In genomic region chr3:177185035-177185574, GRCh38 we compare ENCODE assay signal across 10 cellular contexts. TPM values are rescaled to one million over a fixed set of nuclear protein-coding genes. Genes with fewer than 3 reads are reported as not detected.
DNase-seq lines count a peak whose midpoint lies in the region; ATAC-seq, FAIRE-seq and TF ChIP-seq lines count a peak whose summit lies in the region.
"Had no signal": no experiment of that assay in that cellular context is flagged by ENCODE, and none has a peak within 500 bp of the region (broad histone marks: within the 10 kb centered on the region; RNA-seq: fewer than 3 reads in every experiment).

No MANE protein-coding gene starts in this region.

- peak overlapping the region; percentile 1 for H3K27ac Mint-ChIP-seq in mesothelial cell of epicardium

- no peak for FAIRE-seq in HTR-8/SVneo (lab: Jason Lieb, UNC)
- FAIRE-seq: kidney had no signal

- TF ChIP-seq CTCF in mesothelial cell of epicardium (IDR thresholded peaks at IDR 0.05; ENCODE audit: unreplicated experiment): no peak

- H3K9me3 Mint-ChIP-seq in mesothelial cell of epicardium: no peaks in the 10 kb centered on the region
- H3K9me3 Mint-ChIP-seq: IgD-negative memory B cell had no signal

- no peaks in the 10 kb centered on the region for H3K27me3 Mint-ChIP-seq in mesothelial cell of epicardium (ENCODE audit: low read depth)
- H3K27me3 Mint-ChIP-seq: IgD-negative memory B cell had no signal

- DNase-seq in mesothelial cell of epicardium (ENCODE audit: low spot score in 2 of 2, unreplicated experiment in 2 of 2) (no peak), left lobe of liver (ENCODE audit: low spot score) (no peak), HTR-8/SVneo (ENCODE audit: insufficient read length, low spot score) (no peak)
- DNase-seq: effector CD8-positive, alpha-beta T cell; kidney had no signal

- ATAC-seq in GM18870 (IDR thresholded peaks at IDR 0.05; ENCODE audit: unreplicated experiment): peak; percentile 35
- ATAC-seq in GM21723 (IDR thresholded peaks at IDR 0.05; ENCODE audit: unreplicated experiment): peak; percentile 31
- ATAC-seq in HG03469 (IDR thresholded peaks at IDR 0.05; ENCODE audit: unreplicated experiment): peak; percentile 17
- ATAC-seq in HG03097 (IDR thresholded peaks at IDR 0.05; ENCODE audit: low FRiP score, unreplicated experiment): no peak
- no peak for ATAC-seq in left lobe of liver

- no peak overlapping the region for H3K4me3 Mint-ChIP-seq in mesothelial cell of epicardium

- peaks cover 7% of the 10 kb centered on the region for H3K36me3 Mint-ChIP-seq in mesothelial cell of epicardium

- peaks cover 17% of the 10 kb centered on the region for H3K4me1 Mint-ChIP-seq in mesothelial cell of epicardium

RNA-seq across cellular contexts. Expression of gene TBL1XR1, which starts 12.2 kb away (rescaled TPM):
- 226 to 243 TPM (median 239 TPM) in 3 replicates for total RNA-seq in mesothelial cell of epicardium
- total RNA-seq in left lobe of liver: 57.1 TPM

Comparison
In these comparisons a context has a peak if more than half of its experiments do, and no peak if none do; other contexts are left out.
1. ATAC-seq: peak in GM18870 (single experiment), GM21723 (single experiment) and HG03469 (single experiment); none in HG03097 (single experiment) and left lobe of liver (single experiment).